In the genomic region with DNA sequence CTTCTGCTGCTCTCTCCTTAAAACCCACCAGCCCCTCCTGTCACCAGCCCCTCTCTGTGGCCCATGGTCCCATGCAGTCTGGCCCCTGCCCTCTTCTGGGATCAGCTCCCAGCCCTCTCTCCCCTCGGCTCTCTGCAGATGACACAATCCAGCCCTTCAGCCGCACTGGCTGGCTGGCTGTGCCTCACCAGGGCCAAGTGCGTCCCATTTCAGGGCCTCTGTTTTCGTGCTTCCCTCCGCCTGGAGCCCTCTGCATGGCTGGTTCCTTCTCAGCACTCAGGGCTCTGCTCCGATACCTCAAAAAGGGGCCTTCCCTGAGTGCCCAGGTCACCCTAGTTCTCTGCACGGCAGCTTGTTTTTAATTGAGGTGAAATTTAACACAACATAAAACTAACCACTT, we compare ENCODE assay signal across 1 cellular context.
TF ChIP-seq lines count a peak whose summit lies in the region.

No MANE protein-coding gene starts in this region.

TF ChIP-seq in H1, 55 proteins besides CTCF, POLR2A, EP300 and RAD21:
- TF ChIP-seq, protein P1, sequence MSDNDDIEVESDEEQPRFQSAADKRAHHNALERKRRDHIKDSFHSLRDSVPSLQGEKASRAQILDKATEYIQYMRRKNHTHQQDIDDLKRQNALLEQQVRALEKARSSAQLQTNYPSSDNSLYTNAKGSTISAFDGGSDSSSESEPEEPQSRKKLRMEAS (IDR thresholded peaks at IDR 0.05), result no peak
- TF ChIP-seq RNF2 (IDR thresholded peaks at IDR 0.05; ENCODE audit: borderline replicate concordance, low read depth, low read length, missing control alignments, poor library complexity, severe bottlenecking), result no peak
- no peak for TF ChIP-seq ASH2L (IDR thresholded peaks at IDR 0.05; ENCODE audit: low read length)
- TF ChIP-seq SP1 (IDR thresholded peaks at IDR 0.05; ENCODE audit: low read depth, low read length), result no peak
- TF ChIP-seq, protein P2, sequence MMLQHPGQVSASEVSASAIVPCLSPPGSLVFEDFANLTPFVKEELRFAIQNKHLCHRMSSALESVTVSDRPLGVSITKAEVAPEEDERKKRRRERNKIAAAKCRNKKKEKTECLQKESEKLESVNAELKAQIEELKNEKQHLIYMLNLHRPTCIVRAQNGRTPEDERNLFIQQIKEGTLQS (IDR thresholded peaks at IDR 0.05; ENCODE audit: insufficient read depth, low read depth, low read length), result no peak
- no peak for TF ChIP-seq POU5F1 (IDR thresholded peaks at IDR 0.05; ENCODE audit: low read depth, low read length)
- TF ChIP-seq RBBP5 (IDR thresholded peaks at IDR 0.05; ENCODE audit: borderline replicate concordance, low read depth, low read length), result no peak
- TF ChIP-seq, protein P3, sequence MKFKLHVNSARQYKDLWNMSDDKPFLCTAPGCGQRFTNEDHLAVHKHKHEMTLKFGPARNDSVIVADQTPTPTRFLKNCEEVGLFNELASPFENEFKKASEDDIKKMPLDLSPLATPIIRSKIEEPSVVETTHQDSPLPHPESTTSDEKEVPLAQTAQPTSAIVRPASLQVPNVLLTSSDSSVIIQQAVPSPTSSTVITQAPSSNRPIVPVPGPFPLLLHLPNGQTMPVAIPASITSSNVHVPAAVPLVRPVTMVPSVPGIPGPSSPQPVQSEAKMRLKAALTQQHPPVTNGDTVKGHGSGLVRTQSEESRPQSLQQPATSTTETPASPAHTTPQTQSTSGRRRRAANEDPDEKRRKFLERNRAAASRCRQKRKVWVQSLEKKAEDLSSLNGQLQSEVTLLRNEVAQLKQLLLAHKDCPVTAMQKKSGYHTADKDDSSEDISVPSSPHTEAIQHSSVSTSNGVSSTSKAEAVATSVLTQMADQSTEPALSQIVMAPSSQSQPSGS (IDR thresholded peaks at IDR 0.05; ENCODE audit: low read length), result no peak
- no peak for TF ChIP-seq SP4 (IDR thresholded peaks at IDR 0.05; ENCODE audit: low read length)
- TF ChIP-seq POLR2AphosphoS5 (IDR thresholded peaks at IDR 0.05; ENCODE audit: low read depth, low read length), result no peak
- no peak for TF ChIP-seq SAP30 (IDR thresholded peaks at IDR 0.05; ENCODE audit: insufficient read depth, insufficient replicate concordance, low read length)
